In genomic region chr1:238135708-238136107, GRCh38 we compare ENCODE assay signal across 23 cellular contexts.
"Had no signal": no experiment of that assay in that cellular context is flagged by ENCODE, and none has a peak within 500 bp of the region (broad histone marks: within the 10 kb centered on the region; RNA-seq: fewer than 3 reads in every experiment).

No MANE protein-coding gene starts in this region.

- H3K27ac ChIP-seq: adrenal gland, brain microvascular endothelial cell, SJSA1 had no signal

- H3K27me3 ChIP-seq: adrenal gland, brain microvascular endothelial cell, MG63, SJSA1 had no signal

- H3K9ac ChIP-seq: SK-N-SH had no signal

- H3K4me1 ChIP-seq: adrenal gland, SJSA1 had no signal

- H3K9me3 ChIP-seq: adrenal gland, MG63, SK-N-SH had no signal

- H3K4me3 ChIP-seq: adrenal gland, MG63, SJSA1 had no signal

- H3K4me2 ChIP-seq: SK-N-SH had no signal

- ATAC-seq: activated CD8-positive, alpha-beta T cell treated with anti-CD3 and anti-CD28 coated beads, Interleukin-2, amount 10 ng/mL, durations not matched to agents 7 days and 5 days; activated naive CD4-positive, alpha-beta T cell treated with anti-CD3 and anti-CD28 coated beads, Interleukin-2, amount 50 U/mL, for 72 hours; activated T-cell treated with anti-CD3 and anti-CD28 coated beads, Interleukin-2, amount 50 U/mL, for 4 hours had no signal

- H3K9me2 ChIP-seq: SK-N-SH had no signal

- DNase-seq: activated CD4-positive, alpha-beta T cell treated with anti-CD3 and anti-CD28 coated beads, Interleukin-2, amount 10 ng/mL, durations not matched to agents 7 days and 5 days; activated CD4-positive, alpha-beta T cell treated with anti-CD3 and anti-CD28 coated beads, Interleukin-2, amount 50 U/mL, for 48 hours; activated CD8-positive, alpha-beta T cell treated with anti-CD3 and anti-CD28 coated beads, Interleukin-2, amount 10 ng/mL, durations not matched to agents 7 days and 5 days; activated gamma-delta T cell treated with Interleukin-2 at 50 U/mL for 16 hours; activated naive CD4-positive, alpha-beta T cell treated with anti-CD3 and anti-CD28 coated beads for 36 hours; activated T-cell treated with anti-CD3 and anti-CD28 coated beads, Interleukin-2, amount 50 U/mL, for 4 hours; adrenal gland; brain microvascular endothelial cell; Kasumi-1; KBM-7; MG63; MV-4-11; NCI-H1092; NCI-H1436 treated with DMSO at 0.1 percent for 48 hours; NCI-H1694 treated with DMSO at 0.1 percent for 48 hours; NCI-H2029; NCI-H510A; NCI-H526; OCI-M1; Right ventricle myocardium superior; SK-N-SH had no signal

- H3K36me3 ChIP-seq: adrenal gland, brain microvascular endothelial cell, MG63, SJSA1 had no signal
